In genomic region chr7:98210513-98211220, GRCh38 we compare ENCODE assay signal across 10 cellular contexts. TPM values are rescaled to one million over a fixed set of nuclear protein-coding genes. Genes with fewer than 3 reads are reported as not detected.
DNase-seq lines count a peak whose midpoint lies in the region; ATAC-seq, FAIRE-seq and TF ChIP-seq lines count a peak whose summit lies in the region.
"Had no signal": no experiment of that assay in that cellular context is flagged by ENCODE, and none has a peak within 500 bp of the region (broad histone marks: within the 10 kb centered on the region; RNA-seq: fewer than 3 reads in every experiment).

No MANE protein-coding gene starts in this region.

- H3K79me2 ChIP-seq in astrocyte (ENCODE audit: insufficient read depth, low read length), result no peaks in the 10 kb centered on the region

- H3K4me1 Mint-ChIP-seq in astrocyte (ENCODE audit: low read depth, unreplicated experiment), result peaks cover 7% of the 10 kb centered on the region
- peaks cover 3% of the 10 kb centered on the region for H3K4me1 Mint-ChIP-seq in activated CD4-positive, alpha-beta T cell treated with anti-CD3 and anti-CD28 coated beads for 36 hours

- TF ChIP-seq CTCF in cardiac muscle cell (IDR thresholded peaks at IDR 0.05; ENCODE audit: low read depth, low read length), result no peak
- no peak for TF ChIP-seq CTCF in astrocyte (IDR thresholded peaks at IDR 0.05; ENCODE audit: insufficient read depth, low read depth, low read length)

- H3K4me3 Mint-ChIP-seq in astrocyte (ENCODE audit: unreplicated experiment), result no peak overlapping the region
- H3K4me3 Mint-ChIP-seq in activated CD4-positive, alpha-beta T cell treated with anti-CD3 and anti-CD28 coated beads for 36 hours, result no peak overlapping the region

- FAIRE-seq in astrocyte (lab: Jason Lieb, UNC), result no peak

- H3K27ac Mint-ChIP-seq in astrocyte (ENCODE audit: unreplicated experiment), result no peak overlapping the region
- H3K27ac Mint-ChIP-seq in activated CD4-positive, alpha-beta T cell treated with anti-CD3 and anti-CD28 coated beads for 36 hours, result no peak overlapping the region

- no peaks in the 10 kb centered on the region for H3K9me3 Mint-ChIP-seq in astrocyte (ENCODE audit: unreplicated experiment)
- no peaks in the 10 kb centered on the region for H3K9me3 Mint-ChIP-seq in activated CD4-positive, alpha-beta T cell treated with anti-CD3 and anti-CD28 coated beads for 36 hours (ENCODE audit: low read depth)

- H3K9me3 ChIP-seq in cardiac muscle cell (ENCODE audit: low read depth), result no peaks in the 10 kb centered on the region
- H3K9me3 ChIP-seq in astrocyte (ENCODE audit: insufficient read depth, low read depth, low read length), result no peaks in the 10 kb centered on the region
- H3K9me3 ChIP-seq: uterus had no signal

- H4K20me1 ChIP-seq in astrocyte (ENCODE audit: insufficient read depth, low read length), result no peaks in the 10 kb centered on the region

- H3K27ac ChIP-seq in cardiac muscle cell, result no peak overlapping the region
- H3K27ac ChIP-seq in astrocyte (ENCODE audit: low read depth, low read length), result no peak overlapping the region
- H3K27ac ChIP-seq in urinary bladder (ENCODE audit: low read depth), result no peak overlapping the region
- H3K27ac ChIP-seq: uterus had no signal

- WGBS in urinary bladder, result 5% methylated on average over 48 of the region's 49 CpGs

- H3K36me3 ChIP-seq in cardiac muscle cell, result peaks cover 11% of the 10 kb centered on the region
- no peaks in the 10 kb centered on the region for H3K36me3 ChIP-seq in astrocyte (ENCODE audit: insufficient read depth, low read length)
- H3K36me3 ChIP-seq in urinary bladder (ENCODE audit: insufficient read depth), result peaks cover 3% of the 10 kb centered on the region
- H3K36me3 ChIP-seq: uterus had no signal

- peak overlapping the region; percentile 31 for H3K9ac ChIP-seq in astrocyte (ENCODE audit: low read length)

- H3K4me1 ChIP-seq in cardiac muscle cell (ENCODE audit: low read depth), result no peaks in the 10 kb centered on the region
- H3K4me1 ChIP-seq in astrocyte (ENCODE audit: insufficient read depth, low read length), result peaks cover 5% of the 10 kb centered on the region
- H3K4me1 ChIP-seq in urinary bladder (ENCODE audit: insufficient read depth), result no peaks in the 10 kb centered on the region
- H3K4me1 ChIP-seq: uterus had no signal

- H3K4me2 ChIP-seq in astrocyte (ENCODE audit: low read length), result peak overlapping the region; percentile 79

- CTCF ChIA-PET in activated CD4-positive, alpha-beta T cell treated with anti-CD3 and anti-CD28 coated beads for 36 hours (lab: Charles Lee), result no interaction called here

- ATAC-seq in Right ventricle myocardium inferior, result no peak
- no peak for ATAC-seq in HG03469 (IDR thresholded peaks at IDR 0.05; ENCODE audit: unreplicated experiment)
- ATAC-seq in HG02571 (IDR thresholded peaks at IDR 0.05; ENCODE audit: unreplicated experiment), result no peak
- ATAC-seq in activated CD4-positive, alpha-beta T cell treated with anti-CD3 and anti-CD28 coated beads for 36 hours, result no peak

- POLR2A ChIA-PET in activated CD4-positive, alpha-beta T cell treated with anti-CD3 and anti-CD28 coated beads for 36 hours (lab: Charles Lee), result interaction anchor here (0.6 kb wide), 1 partner anchor 62 kb away, joined by 3 read pairs; no protein-coding TSS in a partner anchor

- peaks cover 10% of the 10 kb centered on the region for H3K36me3 Mint-ChIP-seq in astrocyte (ENCODE audit: low read depth, unreplicated experiment)
- H3K36me3 Mint-ChIP-seq in activated CD4-positive, alpha-beta T cell treated with anti-CD3 and anti-CD28 coated beads for 36 hours (ENCODE audit: low read depth), result peaks cover 15% of the 10 kb centered on the region

- H2AFZ ChIP-seq in astrocyte (ENCODE audit: low read depth, low read length), result no peak overlapping the region

- H3K4me3 ChIP-seq in cardiac muscle cell (peak overlapping the region; percentile 32), astrocyte (ENCODE audit: insufficient read depth, low read depth, low read length) (peak overlapping the region; percentile 33), urinary bladder (ENCODE audit: low read depth, low read length) (peak overlapping the region; percentile 36)

- intact Hi-C loops in Right ventricle myocardium inferior (cut with DNase I), result no loop called here
- intact Hi-C loops in activated CD4-positive, alpha-beta T cell treated with anti-CD3 and anti-CD28 coated beads for 36 hours (cut with DNase I, micrococcal nuclease), result loop anchor here in 1 of 2 experiments (2.0 kb wide), 1 partner anchor 190 kb away; the partner anchor contains the start of gene BAIAP2L1

- H3K27me3 ChIP-seq in cardiac muscle cell (peaks cover 5% of the 10 kb centered on the region), astrocyte (ENCODE audit: insufficient read depth, low read length) (no peaks in the 10 kb centered on the region)
- H3K27me3 ChIP-seq: uterus had no signal

- H3K27me3 Mint-ChIP-seq in astrocyte (ENCODE audit: low read depth, unreplicated experiment), result no peaks in the 10 kb centered on the region
- H3K27me3 Mint-ChIP-seq in activated CD4-positive, alpha-beta T cell treated with anti-CD3 and anti-CD28 coated beads for 36 hours, result no peaks in the 10 kb centered on the region

- DNase-seq in cardiac muscle cell (ENCODE audit: low read depth in 1 of 2, low spot score in 1 of 2), result peak; percentile 21 to 22
- DNase-seq in Right ventricle myocardium inferior (ENCODE audit: missing footprints), result no peak
- no peak for DNase-seq in astrocyte (ENCODE audit: low read depth)
- DNase-seq in islet precursor cell, result peak; percentile 54
- no peak for DNase-seq in activated CD4-positive, alpha-beta T cell treated with anti-CD3 and anti-CD28 coated beads for 36 hours

RNA-seq across cellular contexts. Expression of gene BHLHA15, which starts 0.6 kb away (rescaled TPM):
- total RNA-seq in cardiac muscle cell, result 2.2 TPM in 1 of 2 replicates, not detected in the other
- polyA plus RNA-seq in cardiac muscle cell, result 0.44 TPM in 1 of 2 replicates, not detected in the other
- total RNA-seq in Right ventricle myocardium inferior, result not detected
- total RNA-seq in astrocyte, result 0.57 and 1.2 TPM in 2 replicates
- not detected for total RNA-seq in urinary bladder
- not detected for polyA plus RNA-seq in urinary bladder
- under 1 TPM; 0.23 to 0.47 TPM for total RNA-seq in activated CD4-positive, alpha-beta T cell treated with anti-CD3 and anti-CD28 coated beads for 36 hours
- total RNA-seq: myocyte had no signal

RNA-seq across cellular contexts. Expression of gene TECPR1, which starts 41.4 kb away (rescaled TPM):
- total RNA-seq in cardiac muscle cell (24.4 and 27.8 TPM in 2 replicates), Right ventricle myocardium inferior (20.9 TPM), astrocyte (23.9 and 30.4 TPM in 2 replicates), urinary bladder (9.0 TPM)
- polyA plus RNA-seq in cardiac muscle cell (19.2 and 19.3 TPM in 2 replicates), urinary bladder (14.2 TPM)
- 10 to 100 TPM; 21.8 to 26.5 TPM for total RNA-seq in activated CD4-positive, alpha-beta T cell treated with anti-CD3 and anti-CD28 coated beads for 36 hours

Comparison
In these comparisons a context has a peak if more than half of its experiments do, and no peak if none do; other contexts are left out.
1. DNase-seq: peak in cardiac muscle cell (2 of 2) and islet precursor cell (single experiment); none in Right ventricle myocardium inferior (single experiment), astrocyte (single experiment) and activated CD4-positive, alpha-beta T cell treated with anti-CD3 and anti-CD28 coated beads for 36 hours (single experiment).
2. Peak in every context shown above with its lines, with median percentiles within 50 percentile points of each other: H3K4me3 ChIP-seq.